13 cellular contexts compared by ENCODE assay signal in the genomic region with DNA sequence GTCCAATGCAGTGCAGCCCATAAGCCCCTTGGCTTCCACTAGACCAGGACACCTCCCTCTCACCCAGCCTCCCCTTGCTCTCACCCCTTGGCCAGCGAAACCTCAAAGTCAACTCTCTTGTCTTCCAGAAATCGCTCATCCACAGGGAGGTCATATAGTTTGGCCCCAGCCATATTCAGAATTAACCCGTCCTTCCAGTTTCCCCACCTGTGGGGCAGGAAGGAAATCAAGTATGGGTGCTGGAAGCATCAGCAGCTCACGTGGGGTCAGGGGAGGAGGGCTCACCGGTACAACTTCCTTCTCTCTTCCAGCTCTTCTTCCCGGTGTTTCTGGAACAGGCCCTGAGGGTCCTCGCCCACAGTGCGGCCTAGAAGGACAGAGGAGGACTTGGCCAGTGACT. TPM values are rescaled to one million over a fixed set of nuclear protein-coding genes. Genes with fewer than 3 reads are reported as not detected.
A peak's percentile ranks its signal among the peaks of the same experiment; 100 is the strongest.
DNase-seq lines count a peak whose midpoint lies in the region; FAIRE-seq and TF ChIP-seq lines count a peak whose summit lies in the region.
"Not testable (repeated sequence)": the region's sequence is repeated elsewhere in the genome, so short reads cannot be mapped to it uniquely, and the experiment has no call there.
"Had no signal": no experiment of that assay in that cellular context is flagged by ENCODE, and none has a peak within 500 bp of the region (broad histone marks: within the 10 kb centered on the region; RNA-seq: fewer than 3 reads in every experiment).

No MANE protein-coding gene starts in this region.

- peak; percentile 83 for FAIRE-seq in GM12892 (lab: Jason Lieb, UNC)

- not testable (repeated sequence) for H3K9me3 ChIP-seq in HUES6 (ENCODE audit: control insufficient read depth, insufficient read depth, low read depth, low read length); hepatocyte (ENCODE audit: low read depth); suprapubic skin

- H3K4me1 ChIP-seq in HUES6 (ENCODE audit: control insufficient read depth, insufficient read depth, low read length) (peaks cover 15% of the 10 kb centered on the region), hepatocyte (ENCODE audit: insufficient read depth) (peaks cover 14% of the 10 kb centered on the region), suprapubic skin (peaks cover 31% of the 10 kb centered on the region)

- peak overlapping the region; percentile 88 for H3K27ac Mint-ChIP-seq in dendritic cell treated with granulocyte-macrophage colony-stimulating factor and Interleukin-4, amounts not matched to agents 40 ng/mL and 50 ng/mL, for 4 days
- not testable (repeated sequence) for H3K27ac Mint-ChIP-seq in nephron

- not testable (repeated sequence) for H2AFZ ChIP-seq in hepatocyte

- peaks cover 76% of the 10 kb centered on the region for H3K4me1 Mint-ChIP-seq in dendritic cell treated with granulocyte-macrophage colony-stimulating factor and Interleukin-4, amounts not matched to agents 40 ng/mL and 50 ng/mL, for 4 days (ENCODE audit: low read depth)
- H3K4me1 Mint-ChIP-seq in nephron = peaks cover 25% of the 10 kb centered on the region

- DNase-seq in GM12892 (ENCODE audit: insufficient read length); hepatocyte (ENCODE audit: low spot score); suprapubic skin (ENCODE audit: low spot score in 2 of 2): not testable (repeated sequence)

- peak overlapping the region; percentile 56 for H3K4me2 ChIP-seq in hepatocyte

- H3K79me2 ChIP-seq in hepatocyte = not testable (repeated sequence)

- H3K4me3 Mint-ChIP-seq in dendritic cell treated with granulocyte-macrophage colony-stimulating factor and Interleukin-4, amounts not matched to agents 40 ng/mL and 50 ng/mL, for 4 days = peak overlapping the region; percentile 100
- peak overlapping the region in 2 of 3 experiments; percentile 26 to 54 for H3K4me3 Mint-ChIP-seq in nephron

- not testable (repeated sequence) for TF ChIP-seq POLR2A in GM12892 (IDR thresholded peaks at IDR 0.05; ENCODE audit: low read depth, low read length); suprapubic skin (IDR thresholded peaks at IDR 0.05)

- H3K27me3 ChIP-seq in HUES6 (ENCODE audit: control insufficient read depth, insufficient read depth, low read length) (peaks cover 81% of the 10 kb centered on the region), hepatocyte (peaks cover 65% of the 10 kb centered on the region), suprapubic skin (peaks cover 65% of the 10 kb centered on the region)

- H3K9me2 ChIP-seq in hepatocyte (replicated peaks; ENCODE audit: insufficient read depth) = not testable (repeated sequence)

- not testable (repeated sequence) for TF ChIP-seq CTCF in C4-2B (conservative IDR thresholded peaks at IDR 0.05); VCaP (conservative IDR thresholded peaks at IDR 0.05); hepatocyte (IDR thresholded peaks at IDR 0.05; ENCODE audit: poor library complexity); nephron (IDR thresholded peaks at IDR 0.05; ENCODE audit: unreplicated experiment in 3 of 3); suprapubic skin (IDR thresholded peaks at IDR 0.05)

- intact Hi-C loops in dendritic cell treated with granulocyte-macrophage colony-stimulating factor and Interleukin-4, amounts not matched to agents 40 ng/mL and 50 ng/mL, for 4 days (cut with micrococcal nuclease) = not testable (repeated sequence)

- H3K4me3 ChIP-seq in HUES6 (ENCODE audit: low read depth, low read length) (peak overlapping the region; percentile 39; the same call in 1 of the 2 replicates), suprapubic skin (peak overlapping the region; percentile 29)
- H3K4me3 ChIP-seq in hepatocyte = not testable (repeated sequence)

- not testable (repeated sequence) for H3K9ac ChIP-seq in HUES6 (ENCODE audit: low read length)

- not testable (repeated sequence) for H3K9me3 Mint-ChIP-seq in dendritic cell treated with granulocyte-macrophage colony-stimulating factor and Interleukin-4, amounts not matched to agents 40 ng/mL and 50 ng/mL, for 4 days; nephron

- peak overlapping the region; percentile 74 for H3K27ac ChIP-seq in C4-2B
- not testable (repeated sequence) for H3K27ac ChIP-seq in HUES6 (ENCODE audit: low read depth, low read length); hepatocyte; suprapubic skin
- peak overlapping the region; percentile 54 for H3K27ac ChIP-seq in VCaP

- not testable (repeated sequence) for TF ChIP-seq EP300 in suprapubic skin (IDR thresholded peaks at IDR 0.05)

- peaks cover 80% of the 10 kb centered on the region for H3K36me3 Mint-ChIP-seq in dendritic cell treated with granulocyte-macrophage colony-stimulating factor and Interleukin-4, amounts not matched to agents 40 ng/mL and 50 ng/mL, for 4 days (ENCODE audit: low read depth)
- not testable (repeated sequence) for H3K36me3 Mint-ChIP-seq in nephron (ENCODE audit: low read depth)

- not testable (repeated sequence) for H3K27me3 Mint-ChIP-seq in dendritic cell treated with granulocyte-macrophage colony-stimulating factor and Interleukin-4, amounts not matched to agents 40 ng/mL and 50 ng/mL, for 4 days
- peaks cover 88% of the 10 kb centered on the region for H3K27me3 Mint-ChIP-seq in nephron (ENCODE audit: low read depth)

- H3K36me3 ChIP-seq in HUES6 (ENCODE audit: control insufficient read depth, insufficient read depth, low read length); hepatocyte (replicated peaks; ENCODE audit: insufficient read depth, low read depth); suprapubic skin: not testable (repeated sequence)

- WGBS in hepatocyte (ENCODE audit: low lambda C conversion rate, missing lambda C conversion rate) = 68% methylated on average over 8 of the region's 8 CpGs
- WGBS in suprapubic skin = 41% methylated on average over 6 of the region's 8 CpGs

- not testable (repeated sequence) for H4K20me1 ChIP-seq in hepatocyte (ENCODE audit: insufficient read depth, poor library complexity, severe bottlenecking)

RNA-seq across cellular contexts. Expression of a gene that starts 2.7 kb away (rescaled TPM):
- not detected for polyA plus RNA-seq in GM12892 (2012; ENCODE audit: missing spikeins)
- total RNA-seq in hepatocyte = 1.9 and 2.1 TPM in 2 replicates
- polyA plus RNA-seq in hepatocyte = 5.5 and 7.5 TPM in 2 replicates
- total RNA-seq in suprapubic skin = 1 to 10 TPM in 1 of 4 donors, under 1 TPM in 3; 0.15 to 1.5 (median 0.36) TPM
- total RNA-seq: A172, K562, SJSA1 had no signal
- polyA plus RNA-seq: CD4-positive, alpha-beta memory T cell; K562 had no signal

RNA-seq across cellular contexts. Expression of a gene that starts 54.4 kb away (rescaled TPM):
- polyA plus RNA-seq in GM12892 (2012; ENCODE audit: missing spikeins) = not detected
- total RNA-seq in hepatocyte (41.5 and 56.8 TPM in 2 replicates), suprapubic skin (1 to 10 TPM in 1 of 4 donors, under 1 TPM in 2, not detected in 1; 0.64 to 1.3 (median 0.81) TPM)
- 106 TPM in 2 replicates for polyA plus RNA-seq in hepatocyte
- total RNA-seq: CD4-positive, alpha-beta memory T cell; G401; K562; SJSA1 had no signal
- polyA plus RNA-seq: CD4-positive, alpha-beta memory T cell; K562 had no signal

Comparison
In these comparisons a context has a peak if more than half of its experiments do, and no peak if none do; other contexts are left out.
1. RNA of a gene that starts 54.4 kb away (total RNA-seq): 41.5 to 56.8 TPM in hepatocyte; 0.64 to 1.3 TPM in suprapubic skin; every median in the first group is over 10 times any median in the second.